13 cellular contexts compared by ENCODE assay signal in the genomic region with DNA sequence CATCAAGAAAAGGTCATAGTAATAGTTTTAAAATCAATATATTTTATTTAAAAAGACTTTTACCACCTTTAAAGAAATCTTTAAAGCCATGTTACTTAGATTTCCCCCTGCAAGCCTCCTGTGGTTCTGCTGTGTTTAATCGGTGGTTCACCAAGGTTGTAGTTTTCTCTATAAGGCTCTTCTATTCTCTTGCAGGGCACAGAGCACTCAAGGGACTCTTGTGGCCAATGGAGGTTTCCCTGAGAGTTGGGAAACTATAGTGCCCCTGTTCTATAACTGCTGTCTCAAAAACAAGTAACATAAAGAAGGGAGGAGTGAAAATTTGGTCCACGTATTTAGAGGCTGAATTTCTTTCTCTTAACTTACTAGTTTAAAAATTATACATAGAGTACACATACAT. TPM values are rescaled to one million over a fixed set of nuclear protein-coding genes. Genes with fewer than 3 reads are reported as not detected.
"Had no signal": no experiment of that assay in that cellular context is flagged by ENCODE, and none has a peak within 500 bp of the region (broad histone marks: within the 10 kb centered on the region; RNA-seq: fewer than 3 reads in every experiment).

No MANE protein-coding gene starts in this region.

- H3K4me3 ChIP-seq: ascending aorta, breast epithelium, pancreas, sigmoid colon, spleen, testis, upper lobe of right lung had no signal

- H3K4me1 ChIP-seq: ascending aorta, breast epithelium, pancreas, sigmoid colon, upper lobe of right lung had no signal

- H3K27me3 ChIP-seq: ascending aorta, breast epithelium, pancreas, sigmoid colon, spleen, testis, upper lobe of right lung had no signal

- H3K36me3 ChIP-seq: ascending aorta, breast epithelium, pancreas, sigmoid colon, spleen, upper lobe of right lung had no signal

- H3K27ac ChIP-seq: ascending aorta, sigmoid colon, spleen, upper lobe of right lung had no signal

- ATAC-seq: stimulated activated naive CD8-positive, alpha-beta T cell treated with anti-CD3 and anti-CD28 coated beads, Interleukin-15, amount 100 ng/mL, for 72 hours had no signal

- DNase-seq: activated B cell treated with CpG ODN at 0.5 μM for 24 hours; activated CD4-positive, alpha-beta T cell treated with anti-CD3 and anti-CD28 coated beads, Interleukin-2, amount 10 ng/mL, durations not matched to agents 7 days and 5 days; activated CD8-positive, alpha-beta memory T cell treated with anti-CD3 and anti-CD28 coated beads, Interleukin-2, amount 50 U/mL, for 48 hours; head of caudate nucleus; immature natural killer cell; pancreas; sigmoid colon; spleen; stimulated activated naive CD8-positive, alpha-beta T cell treated with anti-CD3 and anti-CD28 coated beads, Interleukin-15, amount 100 ng/mL, for 72 hours; testis; upper lobe of right lung had no signal

- H3K9me3 ChIP-seq: ascending aorta, breast epithelium, pancreas, sigmoid colon, spleen, testis, upper lobe of right lung had no signal

RNA-seq across cellular contexts. Expression of a gene that starts 25.0 kb away (rescaled TPM):
- polyA plus RNA-seq: immature natural killer cell had no signal
